In the genomic region with DNA sequence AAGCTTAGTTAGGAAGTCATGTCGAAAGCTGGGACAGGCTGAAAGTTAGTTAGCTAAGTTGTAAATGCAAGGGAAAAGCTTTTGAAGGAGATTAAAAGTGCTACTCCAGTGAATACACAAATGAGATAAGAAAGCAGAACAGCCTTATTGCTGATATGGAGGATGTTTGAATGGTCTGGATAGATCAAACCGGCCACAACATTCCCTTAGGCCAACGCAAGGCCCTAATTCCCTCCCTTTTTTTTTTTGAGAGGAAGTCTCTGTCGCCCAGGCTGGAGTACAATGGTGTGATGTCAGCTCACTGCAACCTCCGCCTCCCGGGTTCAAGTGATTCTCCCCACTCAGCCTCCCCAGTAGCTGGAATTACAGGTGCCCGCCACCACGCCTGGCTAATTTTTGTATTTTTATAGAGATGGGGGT, we compare ENCODE assay signal across 26 cellular contexts. TPM values are rescaled to one million over a fixed set of nuclear protein-coding genes. Genes with fewer than 3 reads are reported as not detected.
DNase-seq lines count a peak whose midpoint lies in the region; ATAC-seq, FAIRE-seq and TF ChIP-seq lines count a peak whose summit lies in the region.
"Had no signal": no experiment of that assay in that cellular context is flagged by ENCODE, and none has a peak within 500 bp of the region (broad histone marks: within the 10 kb centered on the region; RNA-seq: fewer than 3 reads in every experiment).

No MANE protein-coding gene starts in this region.

- H3F3A ChIP-seq in Loucy (ENCODE audit: low read depth): no peaks in the 10 kb centered on the region
- H3F3A ChIP-seq in PC-9 (ENCODE audit: insufficient read depth, low read depth): no peaks in the 10 kb centered on the region

- peak overlapping the region in 4 of 6 donors; percentile 16 to 65 (median 47) for H3K27ac Mint-ChIP-seq in naive B cell
- H3K27ac Mint-ChIP-seq: activated T-helper 1 cell treated with anti-CD3 and anti-CD28 coated beads, Interleukin-12 subunit alpha, Interleukin-12 subunit beta, Interleukin-2, Interleukin-4 antibody, amounts not matched to agents 30 ng/mL and 10 ng/mL and 1 ng/mL, durations not matched to agents 14 hours and 24 hours and 36 hours; T-helper 1 cell treated with Interleukin-12 subunit alpha and Interleukin-12 subunit beta and Interleukin-4 antibody, amounts not matched to agents 30 μg/mL and 1 μg/mL, for 36 hours had no signal

- H3K4me2 ChIP-seq in Loucy (ENCODE audit: low read depth, low read length, poor library complexity, severe bottlenecking) (no peak overlapping the region), K562 (ENCODE audit: insufficient read depth, low read length) (peak overlapping the region; percentile 45; the same call in 1 of the 2 replicates), PC-9 (no peak overlapping the region)

- H3K9me2 ChIP-seq in Loucy (replicated peaks; ENCODE audit: low read depth, low read length) (no peaks in the 10 kb centered on the region), PC-9 (ENCODE audit: insufficient read depth) (no peaks in the 10 kb centered on the region)

- 40% methylated on average over 8 of the region's 8 CpGs for WGBS in K562 (ENCODE audit: insufficient coverage, low coverage, missing lambda C conversion rate)
- WGBS in ovary, 3 donors: 65 to 77% (median 67%) methylated on average over 8 of the region's 8 CpGs

- FAIRE-seq in K562 (lab: Jason Lieb, UNC): peak; percentile 82
- FAIRE-seq: astrocyte, GM12892, keratinocyte had no signal

- intact Hi-C loops in K562 (cut with micrococcal nuclease): no loop called here
- intact Hi-C loops in PC-9 (cut with micrococcal nuclease; ENCODE audit: unreplicated experiment): no loop called here
- intact Hi-C loops in ovary (cut with DNase I): no loop called here

- in situ Hi-C loops in K562 (cut with MboI): no loop called here

- ATAC-seq in K562 (peak; percentile 9; the same call in 2 of the 3 replicates), naive B cell (ENCODE audit: low read depth in 2 of 2) (no peak), HG03097 (IDR thresholded peaks at IDR 0.05; ENCODE audit: low FRiP score, unreplicated experiment) (no peak)
- ATAC-seq: activated naive CD4-positive, alpha-beta T cell treated with anti-CD3 and anti-CD28 coated beads, Interleukin-2, amount 50 U/mL, for 72 hours; stimulated activated naive CD8-positive, alpha-beta T cell treated with anti-CD3 and anti-CD28 coated beads, Interleukin-15, Interleukin-2, amounts not matched to agents 100 U/mL and 50 U/mL, for 24 hours had no signal

- no TSS peak for BruUV-seq in K562 (replicated peaks; lab: Mats Ljungman, UMichigan)
- no TSS peak for BruUV-seq in PC-9 (replicated peaks; lab: Mats Ljungman, UMichigan)

- H3K36me3 ChIP-seq in Loucy (ENCODE audit: insufficient read depth, low read length) (no peaks in the 10 kb centered on the region), K562 (ENCODE audit: control insufficient read depth, insufficient read depth, low read length) (no peaks in the 10 kb centered on the region), PC-9 (ENCODE audit: low read depth) (no peaks in the 10 kb centered on the region), ovary (no peaks in the 10 kb centered on the region)
- H3K36me3 ChIP-seq: MG63, right atrium auricular region had no signal

- no peaks in the 10 kb centered on the region for H3K27me3 Mint-ChIP-seq in naive B cell

- no peaks in the 10 kb centered on the region for H3K9me3 Mint-ChIP-seq in naive B cell
- H3K9me3 Mint-ChIP-seq: activated naive CD4-positive, alpha-beta T cell treated with anti-CD3 and anti-CD28 coated beads, Interleukin-2, amount 50 U/mL, for 72 hours; activated T-helper 1 cell treated with anti-CD3 and anti-CD28 coated beads, Interleukin-12 subunit alpha, Interleukin-12 subunit beta, Interleukin-2, Interleukin-4 antibody, amounts not matched to agents 30 ng/mL and 10 ng/mL and 1 ng/mL, durations not matched to agents 14 hours and 24 hours and 36 hours; T-helper 1 cell treated with Interleukin-12 subunit alpha and Interleukin-12 subunit beta and Interleukin-4 antibody, amounts not matched to agents 30 μg/mL and 1 μg/mL, for 36 hours had no signal

- peak overlapping the region; percentile 85 for H3K27ac ChIP-seq in K562 (ENCODE audit: extremely low read depth, low read depth, low read length)
- H3K27ac ChIP-seq in PC-9: no peak overlapping the region
- H3K27ac ChIP-seq in ovary: no peak overlapping the region
- H3K27ac ChIP-seq: right atrium auricular region had no signal

- H3K9ac ChIP-seq in Loucy (ENCODE audit: low read depth, low read length, poor library complexity, severe bottlenecking) (no peak overlapping the region), K562 (ENCODE audit: insufficient read depth in 1 of 2, low read depth in 2 of 2, low read length in 2 of 2) (peak overlapping the region in 1 of 2 experiments; percentile 50; a peak in 2 of 4 replicates)

- H3K4me3 ChIP-seq in Loucy (ENCODE audit: low read length, poor library complexity, severe bottlenecking) (no peak overlapping the region), K562 (no peak overlapping the region), PC-9 (no peak overlapping the region), ovary (no peak overlapping the region)
- H3K4me3 ChIP-seq: MG63, right atrium auricular region had no signal

- TF ChIP-seq CTCF in Loucy (conservative IDR thresholded peaks at IDR 0.05; ENCODE audit: low read length): no peak
- TF ChIP-seq CTCF in K562 (IDR thresholded peaks at IDR 0.05 in 2 of 3, conservative IDR thresholded peaks at IDR 0.05 in 1 of 3; ENCODE audit: insufficient read depth in 2 of 3, low read depth in 1 of 3, low read length in 3 of 3): no peak
- TF ChIP-seq CTCF in PC-9 (conservative IDR thresholded peaks at IDR 0.05): no peak
- no peak for TF ChIP-seq CTCF in ovary (IDR thresholded peaks at IDR 0.05)

- H3K36me3 Mint-ChIP-seq in naive B cell: peaks cover 0 to under 1% of the 10 kb centered on the region in 2 donors

- H3K4me3 Mint-ChIP-seq in naive B cell: no peak overlapping the region
- H3K4me3 Mint-ChIP-seq: activated T-helper 1 cell treated with anti-CD3 and anti-CD28 coated beads, Interleukin-12 subunit alpha, Interleukin-12 subunit beta, Interleukin-2, Interleukin-4 antibody, amounts not matched to agents 30 ng/mL and 10 ng/mL and 1 ng/mL, durations not matched to agents 14 hours and 24 hours and 36 hours; T-helper 1 cell treated with Interleukin-12 subunit alpha and Interleukin-12 subunit beta and Interleukin-4 antibody, amounts not matched to agents 30 μg/mL and 1 μg/mL, for 36 hours had no signal

- H4K20me1 ChIP-seq in Loucy (ENCODE audit: insufficient read depth, low read length, poor library complexity, severe bottlenecking) (no peaks in the 10 kb centered on the region), K562 (replicated peaks; ENCODE audit: control insufficient read depth, insufficient read depth, low read length) (no peaks in the 10 kb centered on the region), PC-9 (ENCODE audit: insufficient read depth) (no peaks in the 10 kb centered on the region)

- H3K27me3 ChIP-seq in Loucy (ENCODE audit: insufficient read depth, low read length, poor library complexity, severe bottlenecking): no peaks in the 10 kb centered on the region
- H3K27me3 ChIP-seq in K562 (ENCODE audit: control insufficient read depth in 2 of 2, insufficient read depth in 2 of 2, low read length in 2 of 2): no peaks in the 10 kb centered on the region; a peak in 1 of 5 replicates
- no peaks in the 10 kb centered on the region for H3K27me3 ChIP-seq in PC-9 (ENCODE audit: insufficient read depth, low read depth)
- H3K27me3 ChIP-seq in ovary: no peaks in the 10 kb centered on the region
- H3K27me3 ChIP-seq: MG63, right atrium auricular region had no signal

- peak; percentile 81 for DNase-seq in CMK (ENCODE audit: low read depth)
- peak in 1 of 4 experiments; percentile 71 for DNase-seq in K562 (ENCODE audit: extremely low read depth in 1 of 4, low spot score in 3 of 4)
- DNase-seq in naive B cell: no peak
- DNase-seq in PC-9: no peak
- DNase-seq in ovary: no peak
- DNase-seq in NCI-H345 treated with DMSO at 0.1 percent for 48 hours (lab: John Stamatoyannopoulos, UW; ENCODE audit: unreplicated experiment): no peak
- DNase-seq: activated CD4-positive, alpha-beta T cell treated with anti-CD3 and anti-CD28 coated beads, Interleukin-2, amount 50 U/mL, for 4 hours; central memory CD4-positive, alpha-beta T cell; dermis blood vessel endothelial cell; H7; MG63; NCI-H1436 treated with DMSO at 0.1 percent for 48 hours; NCI-H2171; NCI-H524 treated with DMSO at 0.1 percent for 48 hours; nucleus accumbens; RPMI8226; stimulated activated naive CD8-positive, alpha-beta T cell treated with anti-CD3 and anti-CD28 coated beads, Interleukin-15, Interleukin-2, amounts not matched to agents 100 U/mL and 50 U/mL, for 24 hours had no signal

- TF ChIP-seq RAD21 in K562 (CRISPR knock-in tag; conservative IDR thresholded peaks at IDR 0.05 in 1 of 2, IDR thresholded peaks at IDR 0.05 in 1 of 2): no peak

- TF ChIP-seq POLR2A in K562 (conservative IDR thresholded peaks at IDR 0.05): no peak
- no peak for TF ChIP-seq POLR2A in ovary (IDR thresholded peaks at IDR 0.05)

- CTCF ChIA-PET in K562 (lab: Yijun Ruan, JAX; ENCODE audit: low intra/inter-chr PET ratio) (no interaction called here), PC-9 (lab: Charles Lee) (no interaction called here)

- POLR2A ChIA-PET in K562 (lab: Yijun Ruan, JAX) (interaction anchor here (0.5 to 1.2 kb wide), 4 partner anchors 15 to 54 kb away, joined by 3 to 6 read pairs (median 4); partner anchors contain the start of gene WEE1), PC-9 (lab: Charles Lee; ENCODE audit: unreplicated experiment) (interaction anchor here (0.6 kb wide), 1 partner anchor 1928 kb away, joined by 6 read pairs; no protein-coding TSS in a partner anchor)

- H2AFZ ChIP-seq in Loucy (ENCODE audit: low read length) (peak overlapping the region; percentile 86), K562 (ENCODE audit: low read depth, low read length) (peak overlapping the region; percentile 88), PC-9 (no peak overlapping the region)

- H3K4me1 ChIP-seq in Loucy (ENCODE audit: insufficient read depth, low read length, poor library complexity, severe bottlenecking) (peaks cover 6% of the 10 kb centered on the region), K562 (replicated peaks in 1 of 2; ENCODE audit: control insufficient read depth in 2 of 2, insufficient read depth in 2 of 2, low read length in 2 of 2) (peaks cover 26 to 30% of the 10 kb centered on the region in 2 experiments; a peak in 4 of 5 replicates), PC-9 (replicated peaks; ENCODE audit: insufficient read depth) (no peaks in the 10 kb centered on the region), ovary (ENCODE audit: insufficient read depth) (no peaks in the 10 kb centered on the region)

- H3K9me1 ChIP-seq in K562 (ENCODE audit: control insufficient read depth, insufficient read depth, low read length): no peaks in the 10 kb centered on the region

- peaks cover 8 to 12% (median 10%) of the 10 kb centered on the region in 3 donors for H3K4me1 Mint-ChIP-seq in naive B cell

- H3K79me2 ChIP-seq in Loucy (ENCODE audit: insufficient read depth, low read length) (no peaks in the 10 kb centered on the region), K562 (ENCODE audit: control insufficient read depth, insufficient read depth, low read length) (no peaks in the 10 kb centered on the region), PC-9 (ENCODE audit: low read depth) (no peaks in the 10 kb centered on the region)

- H3K9me3 ChIP-seq in Loucy (ENCODE audit: insufficient read depth, low read depth, low read length) (no peaks in the 10 kb centered on the region), K562 (replicated peaks; ENCODE audit: control insufficient read depth, insufficient read depth, low read depth, low read length) (0 out of 2 replicates have a peak, but pooled peaks cover 5% of the 10 kb centered on the region), PC-9 (ENCODE audit: insufficient read depth, low read depth) (no peaks in the 10 kb centered on the region), ovary (no peaks in the 10 kb centered on the region)
- H3K9me3 ChIP-seq: MG63, right atrium auricular region had no signal

- TF ChIP-seq EP300 in K562 (IDR thresholded peaks at IDR 0.05; ENCODE audit: low read length) (peak; percentile 70; the same call in 1 of the 2 replicates), ovary (IDR thresholded peaks at IDR 0.05) (no peak)

RNA-seq across cellular contexts. Expression of gene WEE1, which starts 23.3 kb away (rescaled TPM):
- 78.0 and 216 TPM in 2 replicates for total RNA-seq in K562 (2011; cell fraction: chromatin; rRNA removed; ENCODE audit: low replicate concordance)
- 51.9 and 57.0 TPM in 2 replicates for total RNA-seq in K562 (2011; cell fraction: nucleolus; rRNA removed)
- 101 and 161 TPM in 2 replicates for total RNA-seq in K562 (2011; cell fraction: nucleoplasm; rRNA removed)
- total RNA-seq in K562 (2014; rRNA removed) (62.9 and 66.8 TPM in 2 replicates), K562 (2014; rRNA removed; fragmentation: Illumina TruSeq; extraction: Trizol) (73.2 and 80.9 TPM in 2 replicates), K562 (2015; rRNA removed; fragmentation: Illumina TruSeq; extraction: Trizol) (61.6 and 67.4 TPM in 2 replicates), K562 (2021) (82.1 and 82.7 TPM in 2 replicates), PC-9 (2021) (32.2 and 37.1 TPM in 2 replicates), ovary (10 to 100 TPM; 10.5 to 55.4 (median 21.6) TPM)
- polyA plus RNA-seq in K562 (2011; rRNA removed) (81.2 and 99.0 TPM in 2 replicates), K562 (2014; fragmentation: Illumina TruSeq; extraction: Trizol) (73.7 and 93.4 TPM in 2 replicates), K562 (2014; fragmentation: Nextera tagmentation; extraction: Ambion mirVana) (10 to 100 TPM; 21.9 to 30.6 TPM), K562 (2014; rRNA removed) (51.3 and 53.9 TPM in 2 replicates), naive B cell (ENCODE audit: low read depth in 6 of 6) (10 to 100 TPM in 5 of 6 donors, 1 to 10 TPM in 1; 9.6 to 20.6 (median 16.2) TPM), ovary (10 to 100 TPM; 10.6 to 27.4 TPM)
- polyA plus RNA-seq in K562 (2011; cell fraction: cytosol; rRNA removed): 20.1 and 32.8 TPM in 2 replicates
- polyA plus RNA-seq in K562 (2011; cell fraction: nucleus; rRNA removed): 77.6 and 91.0 TPM in 2 replicates
- polyA plus RNA-seq in K562 (2012): 34.8 and 46.6 TPM in 2 replicates
- 121 and 129 TPM in 2 replicates for polyA minus RNA-seq in K562 (2011; rRNA and poly(A)+ RNA removed)
- polyA minus RNA-seq in K562 (2011; cell fraction: cytosol; rRNA and poly(A)+ RNA removed): 28.7 and 41.6 TPM in 2 replicates
- 75.3 and 97.9 TPM in 2 replicates for polyA minus RNA-seq in K562 (2011; cell fraction: nucleus; rRNA and poly(A)+ RNA removed)
